Comparison of ENCODE assay signal across 8 cellular contexts in genomic region chr15:70492240-70493177, GRCh38.
DNase-seq lines count a peak whose midpoint lies in the region; ATAC-seq and TF ChIP-seq lines count a peak whose summit lies in the region.

No MANE protein-coding gene starts in this region.

- CTCF ChIA-PET in Panc1 (lab: Charles Lee): interaction anchor here (1.7 kb wide), 1 partner anchor 26 kb away, joined by 6 read pairs; no protein-coding TSS in a partner anchor
- CTCF ChIA-PET in A673 (lab: Charles Lee): no interaction called here

- in situ Hi-C loops in Panc1 (cut with HindIII; ENCODE audit: low pct_unique_long_range_greater_than_20kb, low sequenced_read_pairs): no loop called here

- intact Hi-C loops in Panc1 (cut with micrococcal nuclease; ENCODE audit: unreplicated experiment) (no loop called here), A673 (cut with micrococcal nuclease; ENCODE audit: unreplicated experiment) (no loop called here)

- H3K9me3 ChIP-seq in Panc1 (ENCODE audit: control insufficient read depth, insufficient read depth, low read depth, low read length) (no peaks in the 10 kb centered on the region), A673 (ENCODE audit: low read depth, low read length, poor library complexity, severe bottlenecking) (no peaks in the 10 kb centered on the region)

- ATAC-seq in GM18517 (IDR thresholded peaks at IDR 0.05; ENCODE audit: unreplicated experiment) (peak; percentile 61), HG02973 (IDR thresholded peaks at IDR 0.05; ENCODE audit: unreplicated experiment) (peak; percentile 38), Panc1 (peak; percentile 75), GM21526 (IDR thresholded peaks at IDR 0.05; ENCODE audit: low FRiP score, unreplicated experiment) (no peak)

- no peaks in the 10 kb centered on the region for H3K36me3 ChIP-seq in Panc1 (ENCODE audit: control insufficient read depth, insufficient read depth, low read length)
- H3K36me3 ChIP-seq in A673 (ENCODE audit: insufficient read depth, low read length, poor library complexity, severe bottlenecking): no peaks in the 10 kb centered on the region

- H3K27ac ChIP-seq in Panc1 (ENCODE audit: low read length): peak overlapping the region; percentile 92
- no peak overlapping the region for H3K27ac ChIP-seq in A673 (ENCODE audit: low read depth, low read length, poor library complexity, severe bottlenecking)

- BruUV-seq in Panc1 (replicated peaks; lab: Mats Ljungman, UMichigan) (no TSS peak), A673 (replicated peaks; lab: Mats Ljungman, UMichigan) (no TSS peak)

- H3K4me3 ChIP-seq in Panc1 (ENCODE audit: low read depth in 2 of 2, low read length in 2 of 2) (no peak overlapping the region), A673 (ENCODE audit: low read depth, low read length, poor library complexity, severe bottlenecking) (no peak overlapping the region)

- TF ChIP-seq CTCF in Panc1 (IDR thresholded peaks at IDR 0.05): no peak
- no peak for TF ChIP-seq CTCF in A673 (conservative IDR thresholded peaks at IDR 0.05; ENCODE audit: low read depth, low read length)

- H3K27me3 ChIP-seq in Panc1 (ENCODE audit: control insufficient read depth, insufficient read depth, low read length) (no peaks in the 10 kb centered on the region), A673 (replicated peaks; ENCODE audit: insufficient read depth, low read depth, low read length, poor library complexity) (no peaks in the 10 kb centered on the region)

- peaks cover 73% of the 10 kb centered on the region for H3K4me1 ChIP-seq in Panc1 (ENCODE audit: control insufficient read depth, insufficient read depth, low read length)
- H3K4me1 ChIP-seq in A673 (ENCODE audit: insufficient read depth, low read length, poor library complexity, severe bottlenecking): peaks cover 23% of the 10 kb centered on the region

- no peak for DNase-seq in Panc1 (ENCODE audit: low read depth, low spot score)
- DNase-seq in activated T-cell treated with anti-CD3 and anti-CD28 coated beads, Interleukin-2, amount 50 U/mL, for 48 hours: peak; percentile 90 to 91
- DNase-seq in germinal center (ENCODE audit: low spot score): peak; percentile 74
- peak; percentile 90 for DNase-seq in stimulated activated CD4-positive, alpha-beta T cell treated with anti-CD3 and anti-CD28 coated beads, Interleukin-15, amount 100 ng/mL, for 24 hours
- no peak for DNase-seq in A673 (ENCODE audit: low spot score)

- POLR2A ChIA-PET in Panc1 (lab: Charles Lee): no interaction called here
- POLR2A ChIA-PET in A673 (lab: Charles Lee; ENCODE audit: low non-redundant PET): no interaction called here

Comparison
In these comparisons a context has a peak if more than half of its experiments do, and no peak if none do; other contexts are left out.
1. DNase-seq: peak in activated T-cell treated with anti-CD3 and anti-CD28 coated beads, Interleukin-2, amount 50 U/mL, for 48 hours (2 of 2), germinal center (single experiment) and stimulated activated CD4-positive, alpha-beta T cell treated with anti-CD3 and anti-CD28 coated beads, Interleukin-15, amount 100 ng/mL, for 24 hours (single experiment); none in Panc1 (single experiment) and A673 (single experiment).